ENCODE assay signal across 17 cellular contexts in the genomic region with DNA sequence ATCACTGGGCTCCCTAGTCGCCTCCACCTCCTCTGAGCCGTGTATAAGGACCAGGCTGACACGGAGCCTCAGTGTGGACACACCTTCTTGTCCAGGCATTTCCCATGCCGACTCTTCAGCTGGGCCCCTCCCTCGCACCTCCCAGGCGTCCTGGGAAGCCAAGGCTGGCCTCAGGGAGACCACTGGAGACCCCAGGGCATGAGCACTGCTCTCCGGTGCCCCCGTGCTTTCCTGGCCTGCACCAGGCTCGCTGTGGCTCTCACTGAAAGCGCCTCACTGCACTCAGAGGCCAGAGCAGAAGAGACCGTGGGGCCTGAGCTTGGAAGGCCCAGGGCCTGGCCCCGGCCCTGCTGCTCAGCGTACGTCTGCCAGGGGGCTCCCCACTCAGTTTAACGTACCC. TPM values are rescaled to one million over a fixed set of nuclear protein-coding genes. Genes with fewer than 3 reads are reported as not detected.
A peak's percentile ranks its signal among the peaks of the same experiment; 100 is the strongest.
DNase-seq lines count a peak whose midpoint lies in the region; ATAC-seq and TF ChIP-seq lines count a peak whose summit lies in the region.
"Had no signal": no experiment of that assay in that cellular context is flagged by ENCODE, and none has a peak within 500 bp of the region (broad histone marks: within the 10 kb centered on the region; RNA-seq: fewer than 3 reads in every experiment).

No MANE protein-coding gene starts in this region.

- H3K4me1 Mint-ChIP-seq in H9 = peaks cover 0 to under 1% of the 10 kb centered on the region in 2 experiments; a peak in 1 of 4 replicates
- H3K4me1 Mint-ChIP-seq: CD8-positive, alpha-beta memory T cell had no signal

- H2AK5ac ChIP-seq in H9 (ENCODE audit: insufficient read length, low read length) = no peak overlapping the region

- no peak overlapping the region for H4K91ac ChIP-seq in H9 (ENCODE audit: insufficient read length, low read depth, low read length)

- peaks cover 3 to 7% of the 10 kb centered on the region in 2 experiments; a peak in 3 of 5 replicates for H3K9me3 Mint-ChIP-seq in H9
- H3K9me3 Mint-ChIP-seq: CD8-positive, alpha-beta memory T cell had no signal

- H4K20me1 ChIP-seq in H9 (ENCODE audit: control insufficient read depth, insufficient read depth, insufficient read length) (no peaks in the 10 kb centered on the region), osteoblast (ENCODE audit: insufficient read depth, low read length) (no peaks in the 10 kb centered on the region)
- H4K20me1 ChIP-seq: BLaER1 had no signal

- H3K23ac ChIP-seq in H9 (ENCODE audit: insufficient read length, low read depth, low read length) = no peak overlapping the region

- no peak for TF ChIP-seq POLR2A in body of pancreas (IDR thresholded peaks at IDR 0.05)

- peaks cover 3% of the 10 kb centered on the region for H3K27me3 Mint-ChIP-seq in H9 (ENCODE audit: low read depth)
- H3K27me3 Mint-ChIP-seq: CD8-positive, alpha-beta memory T cell had no signal

- no peak overlapping the region for H3K4me3 Mint-ChIP-seq in H9
- H3K4me3 Mint-ChIP-seq: CD8-positive, alpha-beta memory T cell had no signal

- H3K4me2 ChIP-seq in H9 (ENCODE audit: insufficient read depth, insufficient read length, low read length) (no peak overlapping the region), osteoblast (ENCODE audit: insufficient read depth, low read length) (no peak overlapping the region)
- H3K4me2 ChIP-seq: BLaER1, KMS-11, PC-9 had no signal

- TF ChIP-seq CTCF in H9 (conservative IDR thresholded peaks at IDR 0.05) (peak; percentile 36; the same call in 2 of the 3 replicates), osteoblast (IDR thresholded peaks at IDR 0.05; ENCODE audit: extremely low read depth, low read depth, low read length) (no peak), body of pancreas (IDR thresholded peaks at IDR 0.05) (no peak)

- no peak overlapping the region for H2BK12ac ChIP-seq in H9 (ENCODE audit: insufficient read length, low read depth, low read length)

- H2BK120ac ChIP-seq in H9 (ENCODE audit: low read depth, low read length, poor library complexity, severe bottlenecking) = no peak overlapping the region

- H4K8ac ChIP-seq in H9 (replicated peaks; ENCODE audit: insufficient read length, low read depth, low read length) = no peak overlapping the region

- H3K79me2 ChIP-seq in H9 (ENCODE audit: insufficient read depth, low read length) (no peaks in the 10 kb centered on the region), osteoblast (ENCODE audit: insufficient read depth, low read length) (no peaks in the 10 kb centered on the region)

- H3K36me3 ChIP-seq in osteoblast (ENCODE audit: insufficient read depth, low read length) (no peaks in the 10 kb centered on the region), body of pancreas (replicated peaks in 1 of 2; ENCODE audit: insufficient read depth in 1 of 2, low read depth in 2 of 2) (no peaks in the 10 kb centered on the region)

- no peaks in the 10 kb centered on the region for H3K27me3 ChIP-seq in H9 (ENCODE audit: insufficient read depth, low read length)
- H3K27me3 ChIP-seq in osteoblast (ENCODE audit: insufficient read depth, low read length) = no peaks in the 10 kb centered on the region
- H3K27me3 ChIP-seq in body of pancreas = no peaks in the 10 kb centered on the region
- H3K27me3 ChIP-seq: BLaER1 had no signal

- no peaks in the 10 kb centered on the region for H3K79me1 ChIP-seq in H9 (ENCODE audit: insufficient read depth, low read depth, low read length, poor library complexity, severe bottlenecking)

- no peak overlapping the region for H2BK5ac ChIP-seq in H9 (ENCODE audit: insufficient read length, low read length)

- no peaks in the 10 kb centered on the region for H3K23me2 ChIP-seq in H9 (ENCODE audit: insufficient read length, low read depth, low read length, poor library complexity, severe bottlenecking)

- no CpG with 5 or more reads among the region's 15 CpGs for WGBS in H9 (ENCODE audit: extremely low coverage, insufficient read length, low lambda C conversion rate)
- WGBS in body of pancreas, 2 donors = 84 to 95% methylated on average over 10 to 12 of the region's 15 CpGs

- H3K4me3 ChIP-seq in osteoblast (ENCODE audit: insufficient read depth, low read length) (no peak overlapping the region), body of pancreas (no peak overlapping the region)
- H3K4me3 ChIP-seq: BLaER1, PC-9 had no signal

- H3K9me3 ChIP-seq in H9 (ENCODE audit: control insufficient read depth, low read depth, low read length) = no peaks in the 10 kb centered on the region
- no peaks in the 10 kb centered on the region for H3K9me3 ChIP-seq in osteoblast (ENCODE audit: low read depth, low read length)
- H3K9me3 ChIP-seq in body of pancreas = no peaks in the 10 kb centered on the region

- no peak overlapping the region for H3K9ac ChIP-seq in H9 (ENCODE audit: extremely low read depth, insufficient read length, low read length)
- H3K9ac ChIP-seq: BLaER1, KMS-11 had no signal

- peak; percentile 19 for DNase-seq in activated CD4-positive, CD25-positive, alpha-beta regulatory T cell treated with anti-CD3 and anti-CD28 coated beads, Interleukin-2, amount 50 U/mL, for 72 hours
- DNase-seq in H9 (no peak), iPS-NIHi7 (ENCODE audit: extremely low spot score) (peak; percentile 41), osteoblast (ENCODE audit: insufficient read length, low spot score, missing footprints) (peak; percentile 49), body of pancreas (no peak), NCI-H2196 treated with DMSO at 0.1 percent for 48 hours (lab: John Stamatoyannopoulos, UW; ENCODE audit: unreplicated experiment) (no peak)
- no peak for DNase-seq in stimulated activated naive CD4-positive, alpha-beta T cell (lab: John Stamatoyannopoulos, UW)
- DNase-seq: CD8-positive, alpha-beta memory T cell; DND-41; GDM1; NCI-H1092; PC-9 had no signal

- no peaks in the 10 kb centered on the region; a peak in 1 of 7 replicates for H3K36me3 Mint-ChIP-seq in H9 (ENCODE audit: insufficient read depth in 1 of 3, low read depth in 3 of 3)

- no peak overlapping the region for H3K27ac Mint-ChIP-seq in H9
- H3K27ac Mint-ChIP-seq: CD8-positive, alpha-beta memory T cell had no signal

- H3K4ac ChIP-seq in H9 (ENCODE audit: low read depth, low read length) = no peak overlapping the region

- no peak overlapping the region for H3T11ph ChIP-seq in H9 (ENCODE audit: low read length)

- intact Hi-C loops in body of pancreas (cut with DNase I) = no loop called here

- H3K4me1 ChIP-seq in H9 (ENCODE audit: insufficient read depth, low read length) (no peaks in the 10 kb centered on the region), osteoblast (ENCODE audit: insufficient read depth, low read length) (no peaks in the 10 kb centered on the region), body of pancreas (no peaks in the 10 kb centered on the region)
- H3K4me1 ChIP-seq: BLaER1 had no signal

- H2BK15ac ChIP-seq in H9 (ENCODE audit: low read depth, low read length) = no peak overlapping the region

- H3K14ac ChIP-seq in H9 (ENCODE audit: insufficient read depth, low read length) = no peak overlapping the region

- H2AFZ ChIP-seq in H9 (ENCODE audit: low read length) (no peak overlapping the region), osteoblast (ENCODE audit: low read length) (no peak overlapping the region)
- H2AFZ ChIP-seq: PC-9 had no signal

- H3K18ac ChIP-seq in H9 (ENCODE audit: insufficient read length, low read depth, low read length) = no peak overlapping the region

- H3K27ac ChIP-seq in H9 (ENCODE audit: insufficient read length, low read depth, low read length) (no peak overlapping the region), osteoblast (ENCODE audit: low read depth, low read length) (no peak overlapping the region), body of pancreas (no peak overlapping the region)
- H3K27ac ChIP-seq: 22Rv1, BLaER1, HL-60, KMS-11, PC-9 had no signal

- no peak overlapping the region for H3K56ac ChIP-seq in H9 (ENCODE audit: insufficient read length, low read depth, low read length)

- no peak overlapping the region for H2BK20ac ChIP-seq in H9 (ENCODE audit: low read depth, low read length, poor library complexity, severe bottlenecking)

- no peak for ATAC-seq in activated CD4-positive, CD25-positive, alpha-beta regulatory T cell treated with anti-CD3 and anti-CD28 coated beads, Interleukin-2, amount 50 U/mL, for 24 hours
- ATAC-seq in body of pancreas = no peak

- H4K5ac ChIP-seq in H9 (ENCODE audit: insufficient read length, low read depth, low read length) = no peak overlapping the region

RNA-seq across cellular contexts. Expression of a gene that starts 31.4 kb away (rescaled TPM):
- 1.9 and 2.7 TPM in 2 replicates for total RNA-seq in H9 (2021)
- 11.2 and 13.4 TPM in 2 replicates for total RNA-seq in osteoblast
- total RNA-seq in body of pancreas = 10 to 100 TPM in 1 of 2 donors, 1 to 10 TPM in 1; 6.5 to 24.7 TPM

RNA-seq across cellular contexts. Expression of a gene that starts 33.6 kb away (rescaled TPM):
- 9.5 and 10.0 TPM in 2 replicates for total RNA-seq in H9 (2021)
- 15.3 and 18.5 TPM in 2 replicates for total RNA-seq in osteoblast
- 10 to 100 TPM; 31.9 to 46.5 TPM for total RNA-seq in body of pancreas

RNA-seq across cellular contexts. Expression of a gene that starts 55.6 kb away (rescaled TPM):
- total RNA-seq in H9 (2021) (11.3 and 13.1 TPM in 2 replicates), osteoblast (12.7 and 14.5 TPM in 2 replicates), body of pancreas (1 to 10 TPM in 1 of 2 donors, under 1 TPM in 1; 0.78 to 4.0 TPM)

Comparison
In these comparisons a context has a peak if more than half of its experiments do, and no peak if none do; other contexts are left out.
1. DNase-seq: peak in activated CD4-positive, CD25-positive, alpha-beta regulatory T cell treated with anti-CD3 and anti-CD28 coated beads, Interleukin-2, amount 50 U/mL, for 72 hours (single experiment), iPS-NIHi7 (single experiment) and osteoblast (single experiment); none in H9 (single experiment), body of pancreas (0 of 4), stimulated activated naive CD4-positive, alpha-beta T cell (0 of 6) and NCI-H2196 treated with DMSO at 0.1 percent for 48 hours (single experiment).